8 cellular contexts compared by ENCODE assay signal in genomic region chr6:157981395-157982296, GRCh38. TPM values are rescaled to one million over a fixed set of nuclear protein-coding genes. Genes with fewer than 3 reads are reported as not detected.
DNase-seq lines count a peak whose midpoint lies in the region; ATAC-seq and TF ChIP-seq lines count a peak whose summit lies in the region.

SYNJ2 (plus strand) TSS chr6:157981863; CDS start chr6:157981962, 99 bp downstream.

- H3K36me3 Mint-ChIP-seq in osteocyte (ENCODE audit: unreplicated experiment): no peaks in the 10 kb centered on the region

- H3K4me1 Mint-ChIP-seq in osteocyte (ENCODE audit: unreplicated experiment): peaks cover 44% of the 10 kb centered on the region

- peak within 1 kb of the TSS; percentile 44 to 66 (median 46) for H3K27ac ChIP-seq in thyroid gland

- no peaks in the 10 kb centered on the region for H3K9me3 Mint-ChIP-seq in osteocyte (ENCODE audit: unreplicated experiment)

- WGBS in thyroid gland, 2 donors: 0 to 1% methylated on average over 2 to 54 of the region's 108 CpGs

- H3K4me3 ChIP-seq in thyroid gland (replicated peaks in 1 of 3): peak within 1 kb of the TSS; percentile 29 to 95 (median 69)

- in situ Hi-C loops in SK-MEL-5 (cut with HindIII; ENCODE audit: low pct_unique_long_range_greater_than_20kb, low sequenced_read_pairs): no loop called here

- TF ChIP-seq POLR2A in thyroid gland (IDR thresholded peaks at IDR 0.05): peak in 1 of 2 donors; percentile 80

- peak within 1 kb of the TSS; percentile 78 for H3K4me3 Mint-ChIP-seq in osteocyte (ENCODE audit: unreplicated experiment)

- ATAC-seq in GM21423 (IDR thresholded peaks at IDR 0.05; ENCODE audit: unreplicated experiment): peak; percentile 74

- intact Hi-C loops in thyroid gland (cut with DNase I): no loop called here

- no peaks in the 10 kb centered on the region for H3K36me3 ChIP-seq in thyroid gland

- no peaks in the 10 kb centered on the region for H3K27me3 ChIP-seq in thyroid gland

- H3K9me3 ChIP-seq in thyroid gland: no peaks in the 10 kb centered on the region

- peak within 1 kb of the TSS; percentile 84 for H3K27ac Mint-ChIP-seq in osteocyte (ENCODE audit: unreplicated experiment)

- no peaks in the 10 kb centered on the region for H3K27me3 Mint-ChIP-seq in osteocyte (ENCODE audit: unreplicated experiment)

- TF ChIP-seq CTCF in osteocyte (IDR thresholded peaks at IDR 0.05) (peak; percentile 55), thyroid gland (IDR thresholded peaks at IDR 0.05) (peak in 5 of 6 experiments; percentile 37 to 65 (median 42))

- H3K4me1 ChIP-seq in thyroid gland: peaks cover 4 to 9% of the 10 kb centered on the region in 2 donors

- peak; percentile 86 for DNase-seq in D341Med (ENCODE audit: low spot score)
- peak in 53 of 76 experiments; percentile 9 to 70 (median 44) for DNase-seq in HUDEP-2 (lab: John Stamatoyannopoulos, UW; ENCODE audit: unreplicated experiment in 76 of 76)
- DNase-seq in SK-MEL-5 (ENCODE audit: low read depth, low spot score): peak; percentile 53
- peak; percentile 83 for DNase-seq in activated naive CD4-positive, alpha-beta T cell treated with Interleukin-2 at 50 U/mL for 16 hours
- DNase-seq in glomerular endothelial cell (ENCODE audit: extremely low read depth, low read depth, low spot score): no peak
- DNase-seq in osteocyte (ENCODE audit: extremely low spot score, unreplicated experiment): peak; percentile 93
- peak; percentile 82 to 86 for DNase-seq in thyroid gland

RNA-seq across cellular contexts. Expression of gene SYNJ2, which starts in this region (rescaled TPM):
- total RNA-seq in SK-MEL-5 (2014; rRNA removed; shearing (Covaris generic)): 3.9 TPM in 2 replicates
- 6.8 and 7.1 TPM in 2 replicates for polyA plus RNA-seq in SK-MEL-5 (2015; cell fraction: cytosol; rRNA removed)
- polyA plus RNA-seq in SK-MEL-5 (2015; cell fraction: nucleus; rRNA removed): 7.3 and 7.4 TPM in 2 replicates
- total RNA-seq in glomerular endothelial cell (90.2 and 104 TPM in 2 replicates), osteocyte (94.5 and 95.4 TPM in 2 replicates), thyroid gland (10 to 100 TPM; 11.3 to 22.7 (median 13.5) TPM)
